Comparison of ENCODE assay signal across 1 cellular context in the genomic region with DNA sequence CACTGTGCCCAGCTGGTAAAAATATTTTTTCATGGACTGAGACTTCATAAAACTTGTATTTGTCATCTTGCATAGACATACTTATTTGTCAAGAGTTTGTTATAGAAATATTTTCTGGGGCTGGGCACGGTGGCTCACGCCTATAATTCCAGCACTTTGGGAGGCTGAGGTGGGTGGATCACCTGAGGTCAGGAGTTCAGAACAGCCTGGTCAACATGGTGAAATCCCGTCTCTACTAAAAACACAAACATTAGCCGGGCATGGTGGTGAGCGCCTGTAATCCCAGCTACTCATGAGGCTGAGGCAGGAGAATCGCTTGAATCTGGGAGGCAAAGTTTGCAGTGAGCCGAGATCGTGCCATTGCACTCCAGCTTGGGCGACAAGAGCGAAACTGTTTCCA. TPM values are rescaled to one million over a fixed set of nuclear protein-coding genes. Genes with fewer than 3 reads are reported as not detected.
"Had no signal": no experiment of that assay in that cellular context is flagged by ENCODE, and none has a peak within 500 bp of the region (broad histone marks: within the 10 kb centered on the region; RNA-seq: fewer than 3 reads in every experiment).

No MANE protein-coding gene starts in this region.

RNA-seq across cellular contexts. Expression of a gene that starts 6.5 kb away (rescaled TPM):
- total RNA-seq: ascending aorta had no signal
